Comparison of ENCODE assay signal across 3 cellular contexts in genomic region chr16:7246578-7246977, GRCh38.
TF ChIP-seq lines count a peak whose summit lies in the region.

No MANE protein-coding gene starts in this region.

TF ChIP-seq in SK-N-SH, 30 proteins besides CTCF, POLR2A, EP300 and RAD21 (continued from another document):
- TF ChIP-seq REST (IDR thresholded peaks at IDR 0.05; ENCODE audit: low read depth, low read length), result peak; percentile 58; the same call in 1 of the 2 replicates
- no peak for TF ChIP-seq POLR2AphosphoS5 (IDR thresholded peaks at IDR 0.05; ENCODE audit: low read depth, low read length)
- TF ChIP-seq SIN3A (IDR thresholded peaks at IDR 0.05; ENCODE audit: borderline replicate concordance, low read depth, low read length), result no peak
- TF ChIP-seq EZH2phosphoT487 (IDR thresholded peaks at IDR 0.05; ENCODE audit: borderline replicate concordance, low read depth), result no peak
TF ChIP-seq in SK-N-SH: peak in this region for 1.

TF ChIP-seq in SK-N-SH treated with all-trans-retinoic acid at 6 μM for 48 hours, 23 proteins besides CTCF, POLR2A, EP300 and RAD21 (continued from another document):
- TF ChIP-seq TSHZ2 (CRISPR knock-in tag; IDR thresholded peaks at IDR 0.05), result no peak
- TF ChIP-seq GLIS3 (CRISPR knock-in tag; IDR thresholded peaks at IDR 0.05), result no peak
- TF ChIP-seq RARB (CRISPR knock-in tag; IDR thresholded peaks at IDR 0.05), result no peak
- no peak for TF ChIP-seq ESRRG (CRISPR knock-in tag; IDR thresholded peaks at IDR 0.05)
- TF ChIP-seq ISL1 (CRISPR knock-in tag; IDR thresholded peaks at IDR 0.05), result no peak
- TF ChIP-seq SNAI2 (CRISPR knock-in tag; IDR thresholded peaks at IDR 0.05), result no peak
- TF ChIP-seq CSDC2 (CRISPR knock-in tag; IDR thresholded peaks at IDR 0.05), result no peak
- TF ChIP-seq BACH2 (CRISPR knock-in tag; IDR thresholded peaks at IDR 0.05; ENCODE audit: borderline replicate concordance), result no peak
- TF ChIP-seq OSR1 (CRISPR knock-in tag; IDR thresholded peaks at IDR 0.05), result no peak
- no peak for TF ChIP-seq ARNTL (CRISPR knock-in tag; IDR thresholded peaks at IDR 0.05; ENCODE audit: borderline replicate concordance, low read depth)
- TF ChIP-seq ZNF70 (CRISPR knock-in tag; IDR thresholded peaks at IDR 0.05), result no peak
- no peak for TF ChIP-seq CREB5 (CRISPR knock-in tag; IDR thresholded peaks at IDR 0.05; ENCODE audit: low read depth)
- TF ChIP-seq CSRNP3 (CRISPR knock-in tag; IDR thresholded peaks at IDR 0.05), result no peak
- no peak for TF ChIP-seq POU6F1 (CRISPR knock-in tag; IDR thresholded peaks at IDR 0.05; ENCODE audit: borderline replicate concordance, low read depth)
- no peak for TF ChIP-seq TOX (CRISPR knock-in tag; IDR thresholded peaks at IDR 0.05; ENCODE audit: borderline replicate concordance)
- no peak for TF ChIP-seq ZC3H10 (CRISPR knock-in tag; IDR thresholded peaks at IDR 0.05)
- TF ChIP-seq ZFP3 (CRISPR knock-in tag; IDR thresholded peaks at IDR 0.05), result no peak
- no peak for TF ChIP-seq PPARA (CRISPR knock-in tag; IDR thresholded peaks at IDR 0.05; ENCODE audit: borderline replicate concordance)
- TF ChIP-seq ZNF8 (CRISPR knock-in tag; IDR thresholded peaks at IDR 0.05), result no peak

TF ChIP-seq in PFSK-1, 5 proteins besides CTCF, POLR2A, EP300 and RAD21 (continued from another document):
- no peak for TF ChIP-seq FOXP2 (optimal IDR thresholded peaks at IDR 0.05; ENCODE audit: borderline replicate concordance, extremely low read depth, extremely low read length, insufficient read depth)
